9 cellular contexts compared by ENCODE assay signal in the genomic region with DNA sequence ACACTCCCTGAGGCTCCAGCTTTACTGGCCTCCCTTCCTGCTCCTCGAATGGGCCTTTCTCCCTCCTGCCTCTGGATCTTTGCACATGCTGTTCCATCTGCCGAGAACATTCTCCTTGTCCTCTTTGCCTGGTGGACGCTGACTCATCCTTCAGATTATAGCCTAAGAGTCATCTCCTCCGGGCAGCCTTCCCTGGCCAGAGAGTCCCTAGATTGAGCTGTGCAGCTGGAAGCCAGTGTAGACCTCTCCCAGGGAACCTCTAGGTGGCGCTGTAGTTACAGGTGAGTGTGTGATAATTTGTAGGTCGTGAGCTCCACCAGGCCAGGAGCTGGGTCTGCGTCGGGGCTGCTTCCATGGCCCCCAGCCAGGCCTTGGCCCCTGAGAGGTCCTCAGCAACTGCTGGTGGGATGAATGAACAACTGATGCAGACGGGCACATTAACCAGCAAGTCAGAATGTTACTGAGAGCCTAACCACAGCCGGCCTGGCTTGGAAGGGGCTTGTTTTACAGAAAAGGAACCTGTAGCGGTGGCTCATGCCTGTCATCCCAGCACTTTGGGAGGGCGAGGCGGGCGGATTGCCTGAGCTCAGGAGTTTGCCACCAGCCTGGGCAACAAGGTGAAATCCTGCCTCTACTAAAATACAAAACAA. TPM values are rescaled to one million over a fixed set of nuclear protein-coding genes. Genes with fewer than 3 reads are reported as not detected.
DNase-seq lines count a peak whose midpoint lies in the region; ATAC-seq and TF ChIP-seq lines count a peak whose summit lies in the region.
"Had no signal": no experiment of that assay in that cellular context is flagged by ENCODE, and none has a peak within 500 bp of the region (broad histone marks: within the 10 kb centered on the region; RNA-seq: fewer than 3 reads in every experiment).

No MANE protein-coding gene starts in this region.

- H3K27ac ChIP-seq in spleen = no peak overlapping the region
- H3K27ac ChIP-seq: thoracic aorta had no signal

- H3K36me3 ChIP-seq in spleen = no peaks in the 10 kb centered on the region
- H3K36me3 ChIP-seq: thoracic aorta had no signal

- peak in 7 of 11 experiments; percentile 24 to 64 (median 53) for TF ChIP-seq CTCF in spleen (IDR thresholded peaks at IDR 0.05 in 8 of 11, conservative IDR thresholded peaks at IDR 0.05 in 3 of 11)

- H3K4me1 ChIP-seq in spleen = peaks cover 0 to 10% (median 6%) of the 10 kb centered on the region in 6 donors

- TF ChIP-seq POLR2A in spleen (IDR thresholded peaks at IDR 0.05) = no peak

- H3K9me3 ChIP-seq in spleen = no peaks in the 10 kb centered on the region
- H3K9me3 ChIP-seq: thoracic aorta had no signal

- WGBS in spleen, 5 donors = 34 to 44% (median 39%) methylated on average over 13 to 14 of the region's 14 CpGs

- H3K27me3 ChIP-seq in spleen (replicated peaks in 1 of 7) = peaks cover 0 to 89% (median 6%) of the 10 kb centered on the region in 7 donors

- ATAC-seq in HG02610 (IDR thresholded peaks at IDR 0.05; ENCODE audit: unreplicated experiment) = no peak
- no peak for ATAC-seq in HG03045 (IDR thresholded peaks at IDR 0.05; ENCODE audit: unreplicated experiment)

- no peak overlapping the region for H3K4me3 ChIP-seq in spleen
- H3K4me3 ChIP-seq: thoracic aorta had no signal

- DNase-seq in EH (ENCODE audit: low read depth) (peak; percentile 80), KG1 (lab: John Stamatoyannopoulos, UW) (peak; percentile 59), RKO (ENCODE audit: low spot score) (peak; percentile 81), head of caudate nucleus (peak in 33 of 42 donors; percentile 22 to 79 (median 54)), spleen (peak; percentile 56)
- DNase-seq in activated gamma-delta T cell treated with anti-CD3 and anti-CD28 coated beads, Interleukin-2, amount 50 U/mL, for 16 hours (ENCODE audit: low read depth) = peak; percentile 17

- intact Hi-C loops in head of caudate nucleus (cut with DNase I) = no loop called here
- intact Hi-C loops in spleen (cut with DNase I; ENCODE audit: low total_unique reads) = loop anchor here (10.0 kb wide), 1 partner anchor 488 kb away; no protein-coding TSS in a partner anchor

RNA-seq across cellular contexts. Expression of a gene that starts 8.7 kb away (rescaled TPM):
- not detected for total RNA-seq in spleen
- polyA plus RNA-seq in spleen = not detected
- total RNA-seq: thoracic aorta had no signal

RNA-seq across cellular contexts. Expression of a gene that starts 20.8 kb away (rescaled TPM):
- 1 to 10 TPM in 6 of 7 donors, under 1 TPM in 1; 0.70 to 5.1 (median 2.6) TPM for total RNA-seq in spleen
- 1 to 10 TPM in 1 of 3 donors, under 1 TPM in 2; 0.35 to 1.3 (median 0.46) TPM for polyA plus RNA-seq in spleen
- total RNA-seq: thoracic aorta had no signal

RNA-seq across cellular contexts. Expression of a gene that starts 40.5 kb away (rescaled TPM):
- 1 to 10 TPM in 6 of 7 donors, not detected in 1; 1.2 to 2.7 (median 1.8) TPM for total RNA-seq in spleen
- polyA plus RNA-seq in spleen = under 1 TPM in 2 of 3 donors, not detected in 1; 0.21 to 0.32 TPM
- total RNA-seq: thoracic aorta had no signal

Comparison
In these comparisons a context has a peak if more than half of its experiments do, and no peak if none do; other contexts are left out.
1. DNase-seq: peak in every context shown above with its lines; median percentile 81 in RKO; 80 in EH; 59 in KG1; 56 in spleen; 54 in head of caudate nucleus; 17 in activated gamma-delta T cell treated with anti-CD3 and anti-CD28 coated beads, Interleukin-2, amount 50 U/mL, for 16 hours.